In genomic region chr11:5288108-5288911, GRCh38 we compare ENCODE assay signal across 1 cellular context.
TF ChIP-seq lines count a peak whose summit lies in the region.

No MANE protein-coding gene starts in this region.

TF ChIP-seq in K562, 482 proteins besides CTCF, POLR2A, EP300 and RAD21 (continues in another document):
- TF ChIP-seq MCM5 (IDR thresholded peaks at IDR 0.05; ENCODE audit: low read depth) (no peak), KLF16 (IDR thresholded peaks at IDR 0.05) (peak; percentile 79; the same call in 1 of the 2 replicates), CREB5 (CRISPR knock-in tag; IDR thresholded peaks at IDR 0.05) (no peak), NFRKB (IDR thresholded peaks at IDR 0.05; ENCODE audit: low read depth) (peak; percentile 37; the same call in 1 of the 2 replicates), NEUROD1 (IDR thresholded peaks at IDR 0.05; ENCODE audit: borderline replicate concordance, low read depth, low read length, partially characterized antibody) (peak; percentile 88), AFF4 (CRISPR knock-in tag; IDR thresholded peaks at IDR 0.05) (0 out of 2 replicates have a peak, but pooled peaks have one; percentile 24), MNT (conservative IDR thresholded peaks at IDR 0.05) (peak; percentile 86 to 87), E2F8 (IDR thresholded peaks at IDR 0.05; ENCODE audit: low read depth, partially characterized antibody) (no peak), DMBX1 (CRISPR knock-in tag; IDR thresholded peaks at IDR 0.05; ENCODE audit: borderline replicate concordance) (peak; percentile 85; the same call in 1 of the 2 replicates), CBFA2T2 (conservative IDR thresholded peaks at IDR 0.05) (peak; percentile 91), SMAD1 (IDR thresholded peaks at IDR 0.05; ENCODE audit: low read depth, low read length, partially characterized antibody) (peak; percentile 31), RBM25 (IDR thresholded peaks at IDR 0.05; ENCODE audit: low read depth, low read length, severe bottlenecking) (no peak), HDAC2 (IDR thresholded peaks at IDR 0.05) (peak; percentile 60; the same call in 1 of the 2 replicates), EGR1 (conservative IDR thresholded peaks at IDR 0.05) (peak; percentile 50), JUND (IDR thresholded peaks at IDR 0.05; ENCODE audit: borderline replicate concordance, low read depth, low read length) (peak; percentile 98), JUND (tag; IDR thresholded peaks at IDR 0.05; ENCODE audit: borderline replicate concordance, low read depth, low read length) (peak; percentile 87; the same call in 1 of the 3 replicates), ZNF444 (CRISPR knock-in tag; IDR thresholded peaks at IDR 0.05) (0 out of 2 replicates have a peak, but pooled peaks have one; percentile 7), RNF2 (IDR thresholded peaks at IDR 0.05) (peak; percentile 83; the same call in 1 of the 2 replicates), NR4A1 (CRISPR knock-in tag; IDR thresholded peaks at IDR 0.05) (no peak), NR4A1 (tag; IDR thresholded peaks at IDR 0.05) (peak; percentile 37; the same call in 1 of the 2 replicates), DEAF1 (CRISPR knock-in tag; IDR thresholded peaks at IDR 0.05) (no peak), ATF3 (IDR thresholded peaks at IDR 0.05) (peak; percentile 89), ATF3 (CRISPR knock-in tag; conservative IDR thresholded peaks at IDR 0.05) (peak; percentile 78; the same call in 1 of the 2 replicates), PRDM10 (IDR thresholded peaks at IDR 0.05; ENCODE audit: partially characterized antibody) (peak; percentile 33), FOS (IDR thresholded peaks at IDR 0.05; ENCODE audit: extremely low read depth, insufficient read length) (peak; percentile 53), CREB3L1 (IDR thresholded peaks at IDR 0.05; ENCODE audit: borderline replicate concordance, low read depth) (no peak), TAL1 (IDR thresholded peaks at IDR 0.05) (peak; percentile 94), ZNF316 (IDR thresholded peaks at IDR 0.05) (peak; percentile 80), ZNF561 (CRISPR knock-in tag; conservative IDR thresholded peaks at IDR 0.05) (no peak), BACH1 (tag; IDR thresholded peaks at IDR 0.05) (peak; percentile 53; the same call in 1 of the 2 replicates), ZNF583 (CRISPR knock-in tag; IDR thresholded peaks at IDR 0.05) (peak; percentile 31; the same call in 1 of the 2 replicates), VEZF1 (CRISPR knock-in tag; IDR thresholded peaks at IDR 0.05) (peak; percentile 78), BRD4 (IDR thresholded peaks at IDR 0.05) (no peak)
